Comparison of ENCODE assay signal across 10 cellular contexts in the genomic region with DNA sequence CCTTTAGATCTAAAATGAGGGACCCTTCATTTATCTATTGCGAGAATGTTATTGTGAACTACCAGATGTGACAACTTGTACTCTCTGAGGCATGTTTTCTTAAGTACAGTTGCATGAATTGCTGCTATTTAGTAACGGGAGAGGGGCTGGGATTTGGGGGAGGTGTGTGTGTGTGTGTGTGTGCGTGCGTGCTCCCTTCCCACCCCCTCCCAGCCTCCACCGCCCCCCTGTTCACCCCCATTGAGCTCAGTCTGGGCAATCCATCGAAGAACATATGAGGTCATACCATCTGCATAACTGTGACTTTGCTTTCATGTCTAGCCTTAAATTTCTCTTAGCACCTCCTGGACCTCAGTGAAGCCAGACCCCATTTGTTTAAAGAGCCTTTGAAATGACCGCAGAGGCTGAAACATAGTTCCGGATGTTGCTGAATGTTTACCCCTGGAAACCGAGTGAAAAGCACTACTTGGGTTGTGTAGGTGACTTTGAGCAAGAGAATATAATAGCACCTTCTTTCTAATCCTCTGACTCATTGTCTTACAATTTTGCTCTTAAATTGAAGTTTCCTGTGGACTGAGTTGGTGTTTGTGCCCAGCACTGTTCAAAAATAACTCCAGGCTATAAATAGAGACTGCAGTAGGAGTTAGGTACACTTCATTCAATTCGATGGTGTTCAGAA.
DNase-seq lines count a peak whose midpoint lies in the region; ATAC-seq and TF ChIP-seq lines count a peak whose summit lies in the region.
"Had no signal": no experiment of that assay in that cellular context is flagged by ENCODE, and none has a peak within 500 bp of the region (broad histone marks: within the 10 kb centered on the region; RNA-seq: fewer than 3 reads in every experiment).

No MANE protein-coding gene starts in this region.

- DNase-seq in HS-5 (ENCODE audit: low read depth) (peak; percentile 34), caudate nucleus (lab: John Stamatoyannopoulos, UW) (peak in 12 of 61 donors; percentile 10 to 55 (median 21)), kidney tubule cell (ENCODE audit: low spot score) (peak; percentile 78), tibial artery (no peak)
- no peak for DNase-seq in stimulated activated CD4-positive, alpha-beta T cell treated with anti-CD3 and anti-CD28 coated beads, Interleukin-12 subunit alpha, Interleukin-12 subunit beta, amount 100 ng/mL, for 4 hours
- DNase-seq in stimulated activated naive B cell treated with anti-CD40 and anti-IgM and Interleukin-4, amounts not matched to agents 10 μg/mL and 1 μg/mL and 100 μg/mL, for 72 hours = no peak
- DNase-seq: activated naive CD4-positive, alpha-beta T cell treated with Interleukin-2 at 50 U/mL for 16 hours had no signal

- peak overlapping the region; percentile 18 to 22 for H3K4me3 ChIP-seq in tibial artery

- TF ChIP-seq CTCF in tibial artery (IDR thresholded peaks at IDR 0.05) = no peak

- no peak overlapping the region for H3K27ac Mint-ChIP-seq in stimulated activated naive B cell treated with anti-CD40 and anti-IgM and Interleukin-4, amounts not matched to agents 10 μg/mL and 1 μg/mL and 100 μg/mL, for 72 hours
- H3K27ac Mint-ChIP-seq: memory B cell had no signal

- intact Hi-C loops in tibial artery (cut with DNase I; ENCODE audit: low total_unique reads) = loop anchor here (2.0 to 5.0 kb wide), 2 partner anchors 46 to 75 kb away; partner anchors contain the start of gene UBE4B

- no peaks in the 10 kb centered on the region for H3K9me3 ChIP-seq in tibial artery

- peaks cover 0 to 54% (median 26%) of the 10 kb centered on the region in 4 donors for H3K4me1 ChIP-seq in tibial artery

- H3K36me3 Mint-ChIP-seq in stimulated activated naive B cell treated with anti-CD40 and anti-IgM and Interleukin-4, amounts not matched to agents 10 μg/mL and 1 μg/mL and 100 μg/mL, for 72 hours = peaks cover 34 to 58% of the 10 kb centered on the region in 2 donors

- peaks cover 26 to 56% (median 32%) of the 10 kb centered on the region in 3 donors for H3K36me3 ChIP-seq in tibial artery

- ATAC-seq in GM21390 (IDR thresholded peaks at IDR 0.05; ENCODE audit: unreplicated experiment) (no peak), HG02610 (IDR thresholded peaks at IDR 0.05; ENCODE audit: unreplicated experiment) (no peak)
- ATAC-seq in stimulated activated naive B cell treated with anti-CD40 and anti-IgM and Interleukin-4, amounts not matched to agents 10 μg/mL and 1 μg/mL and 100 μg/mL, for 72 hours (replicated peaks) = no peak

- no peaks in the 10 kb centered on the region for H3K27me3 ChIP-seq in tibial artery

- H3K27ac ChIP-seq in caudate nucleus (ENCODE audit: low read depth, low read length) = peak overlapping the region; percentile 71
- H3K27ac ChIP-seq in tibial artery = peak overlapping the region; percentile 80 to 82

- H3K4me3 Mint-ChIP-seq in stimulated activated naive B cell treated with anti-CD40 and anti-IgM and Interleukin-4, amounts not matched to agents 10 μg/mL and 1 μg/mL and 100 μg/mL, for 72 hours = no peak overlapping the region
- H3K4me3 Mint-ChIP-seq: memory B cell had no signal

- no peaks in the 10 kb centered on the region for H3K4me1 Mint-ChIP-seq in stimulated activated naive B cell treated with anti-CD40 and anti-IgM and Interleukin-4, amounts not matched to agents 10 μg/mL and 1 μg/mL and 100 μg/mL, for 72 hours
- H3K4me1 Mint-ChIP-seq: memory B cell had no signal

- no peaks in the 10 kb centered on the region for H3K27me3 Mint-ChIP-seq in stimulated activated naive B cell treated with anti-CD40 and anti-IgM and Interleukin-4, amounts not matched to agents 10 μg/mL and 1 μg/mL and 100 μg/mL, for 72 hours
- H3K27me3 Mint-ChIP-seq: memory B cell had no signal

- no peaks in the 10 kb centered on the region for H3K9me3 Mint-ChIP-seq in stimulated activated naive B cell treated with anti-CD40 and anti-IgM and Interleukin-4, amounts not matched to agents 10 μg/mL and 1 μg/mL and 100 μg/mL, for 72 hours
- H3K9me3 Mint-ChIP-seq: memory B cell had no signal

Comparison
In these comparisons a context has a peak if more than half of its experiments do, and no peak if none do; other contexts are left out.
1. DNase-seq: peak in HS-5 (single experiment) and kidney tubule cell (single experiment); none in tibial artery (0 of 2), stimulated activated CD4-positive, alpha-beta T cell treated with anti-CD3 and anti-CD28 coated beads, Interleukin-12 subunit alpha, Interleukin-12 subunit beta, amount 100 ng/mL, for 4 hours (single experiment) and stimulated activated naive B cell treated with anti-CD40 and anti-IgM and Interleukin-4, amounts not matched to agents 10 μg/mL and 1 μg/mL and 100 μg/mL, for 72 hours (single experiment).